Comparison of ENCODE assay signal across 22 cellular contexts in genomic region chr19:1893791-1894190, GRCh38. TPM values are rescaled to one million over a fixed set of nuclear protein-coding genes. Genes with fewer than 3 reads are reported as not detected.
DNase-seq lines count a peak whose midpoint lies in the region; ATAC-seq and TF ChIP-seq lines count a peak whose summit lies in the region.
"Had no signal": no experiment of that assay in that cellular context is flagged by ENCODE, and none has a peak within 500 bp of the region (broad histone marks: within the 10 kb centered on the region; RNA-seq: fewer than 3 reads in every experiment).

No MANE protein-coding gene starts in this region.

- H3K4me1 Mint-ChIP-seq in T-helper 1 cell treated with Interleukin-12 subunit alpha and Interleukin-12 subunit beta and Interleukin-4 antibody, amounts not matched to agents 30 μg/mL and 1 μg/mL, for 36 hours (ENCODE audit: low read depth), result peaks cover 21% of the 10 kb centered on the region
- peaks cover 17 to 21% of the 10 kb centered on the region in 2 donors for H3K4me1 Mint-ChIP-seq in natural killer cell treated with Interleukin-12 subunit alpha and Interleukin-12 subunit beta and Interleukin-15 and Interleukin-18, amount 100 ng/mL, for 72 hours (ENCODE audit: low read depth in 2 of 2)
- H3K4me1 Mint-ChIP-seq in natural killer cell, result peaks cover 12 to 36% of the 10 kb centered on the region in 2 donors
- no peaks in the 10 kb centered on the region for H3K4me1 Mint-ChIP-seq in endodermal cell
- peaks cover 29% of the 10 kb centered on the region for H3K4me1 Mint-ChIP-seq in stimulated activated memory B cell treated with anti-CD40 and anti-IgM and Interleukin-4, amounts not matched to agents 10 μg/mL and 1 μg/mL and 100 μg/mL, for 72 hours

- no peaks in the 10 kb centered on the region for H3K36me3 ChIP-seq in endodermal cell (ENCODE audit: control insufficient read depth, insufficient read depth, low read length)
- H3K36me3 ChIP-seq: ascending aorta, neutrophil, upper lobe of right lung had no signal

- H3K27ac Mint-ChIP-seq in T-helper 1 cell treated with Interleukin-12 subunit alpha and Interleukin-12 subunit beta and Interleukin-4 antibody, amounts not matched to agents 30 μg/mL and 1 μg/mL, for 36 hours, result peak overlapping the region; percentile 26
- H3K27ac Mint-ChIP-seq in natural killer cell treated with Interleukin-12 subunit alpha and Interleukin-12 subunit beta and Interleukin-15 and Interleukin-18, amount 100 ng/mL, for 72 hours, result peak overlapping the region; percentile 69 to 78
- H3K27ac Mint-ChIP-seq in natural killer cell, result peak overlapping the region in 1 of 2 donors; percentile 76
- H3K27ac Mint-ChIP-seq in endodermal cell, result no peak overlapping the region
- H3K27ac Mint-ChIP-seq in stimulated activated memory B cell treated with anti-CD40 and anti-IgM and Interleukin-4, amounts not matched to agents 10 μg/mL and 1 μg/mL and 100 μg/mL, for 72 hours, result peak overlapping the region; percentile 55

- no peaks in the 10 kb centered on the region for H3K36me3 Mint-ChIP-seq in T-helper 1 cell treated with Interleukin-12 subunit alpha and Interleukin-12 subunit beta and Interleukin-4 antibody, amounts not matched to agents 30 μg/mL and 1 μg/mL, for 36 hours (ENCODE audit: low read depth)
- no peaks in the 10 kb centered on the region for H3K36me3 Mint-ChIP-seq in natural killer cell treated with Interleukin-12 subunit alpha and Interleukin-12 subunit beta and Interleukin-15 and Interleukin-18, amount 100 ng/mL, for 72 hours
- H3K36me3 Mint-ChIP-seq in natural killer cell, result no peaks in the 10 kb centered on the region
- no peaks in the 10 kb centered on the region for H3K36me3 Mint-ChIP-seq in endodermal cell (ENCODE audit: low read depth)
- no peaks in the 10 kb centered on the region for H3K36me3 Mint-ChIP-seq in stimulated activated memory B cell treated with anti-CD40 and anti-IgM and Interleukin-4, amounts not matched to agents 10 μg/mL and 1 μg/mL and 100 μg/mL, for 72 hours

- H3K4me3 ChIP-seq in endodermal cell (ENCODE audit: low read length), result no peak overlapping the region
- H3K4me3 ChIP-seq: ascending aorta, GM12878, GM23248, psoas muscle, upper lobe of right lung had no signal

- no peaks in the 10 kb centered on the region for H3K27me3 Mint-ChIP-seq in T-helper 1 cell treated with Interleukin-12 subunit alpha and Interleukin-12 subunit beta and Interleukin-4 antibody, amounts not matched to agents 30 μg/mL and 1 μg/mL, for 36 hours (ENCODE audit: low read depth)
- no peaks in the 10 kb centered on the region for H3K27me3 Mint-ChIP-seq in natural killer cell treated with Interleukin-12 subunit alpha and Interleukin-12 subunit beta and Interleukin-15 and Interleukin-18, amount 100 ng/mL, for 72 hours
- H3K27me3 Mint-ChIP-seq in natural killer cell (ENCODE audit: low read depth in 2 of 2) (no peaks in the 10 kb centered on the region), endodermal cell (ENCODE audit: insufficient read depth) (no peaks in the 10 kb centered on the region)
- no peaks in the 10 kb centered on the region for H3K27me3 Mint-ChIP-seq in stimulated activated memory B cell treated with anti-CD40 and anti-IgM and Interleukin-4, amounts not matched to agents 10 μg/mL and 1 μg/mL and 100 μg/mL, for 72 hours

- intact Hi-C loops in natural killer cell (cut with micrococcal nuclease), result no loop called here

- peak overlapping the region; percentile 40 for H3K4me3 Mint-ChIP-seq in T-helper 1 cell treated with Interleukin-12 subunit alpha and Interleukin-12 subunit beta and Interleukin-4 antibody, amounts not matched to agents 30 μg/mL and 1 μg/mL, for 36 hours
- peak overlapping the region; percentile 44 for H3K4me3 Mint-ChIP-seq in natural killer cell treated with Interleukin-12 subunit alpha and Interleukin-12 subunit beta and Interleukin-15 and Interleukin-18, amount 100 ng/mL, for 72 hours
- H3K4me3 Mint-ChIP-seq in natural killer cell (no peak overlapping the region), endodermal cell (no peak overlapping the region)
- no peak overlapping the region for H3K4me3 Mint-ChIP-seq in stimulated activated memory B cell treated with anti-CD40 and anti-IgM and Interleukin-4, amounts not matched to agents 10 μg/mL and 1 μg/mL and 100 μg/mL, for 72 hours

- H3K9ac ChIP-seq in endodermal cell (ENCODE audit: extremely low read depth, low read length, poor library complexity, severe bottlenecking), result no peak overlapping the region
- H3K9ac ChIP-seq: GM23248 had no signal

- no peak for TF ChIP-seq CTCF in natural killer cell (IDR thresholded peaks at IDR 0.05)
- no peak for TF ChIP-seq CTCF in endodermal cell (conservative IDR thresholded peaks at IDR 0.05)

- 76 to 78% methylated on average over 10 to 14 of the region's 17 CpGs for WGBS in endodermal cell (ENCODE audit: insufficient coverage in 1 of 2, insufficient read length in 1 of 2), 2 experiments

- H3K4me1 ChIP-seq in endodermal cell (ENCODE audit: control insufficient read depth, insufficient read depth, low read length), result no peaks in the 10 kb centered on the region
- H3K4me1 ChIP-seq: ascending aorta, Caco-2 had no signal

- H3K27ac ChIP-seq in endodermal cell (ENCODE audit: low read depth, low read length), result no peak overlapping the region
- H3K27ac ChIP-seq: ascending aorta, GM23248, neutrophil, psoas muscle, upper lobe of right lung had no signal

- no peaks in the 10 kb centered on the region for H3K9me3 Mint-ChIP-seq in T-helper 1 cell treated with Interleukin-12 subunit alpha and Interleukin-12 subunit beta and Interleukin-4 antibody, amounts not matched to agents 30 μg/mL and 1 μg/mL, for 36 hours
- no peaks in the 10 kb centered on the region for H3K9me3 Mint-ChIP-seq in natural killer cell treated with Interleukin-12 subunit alpha and Interleukin-12 subunit beta and Interleukin-15 and Interleukin-18, amount 100 ng/mL, for 72 hours
- H3K9me3 Mint-ChIP-seq in natural killer cell (no peaks in the 10 kb centered on the region), endodermal cell (no peaks in the 10 kb centered on the region)
- H3K9me3 Mint-ChIP-seq in stimulated activated memory B cell treated with anti-CD40 and anti-IgM and Interleukin-4, amounts not matched to agents 10 μg/mL and 1 μg/mL and 100 μg/mL, for 72 hours, result no peaks in the 10 kb centered on the region

- H3K9me3 ChIP-seq in endodermal cell (ENCODE audit: control insufficient read depth, low read length), result no peaks in the 10 kb centered on the region
- H3K9me3 ChIP-seq: ascending aorta, Caco-2, neutrophil, psoas muscle, upper lobe of right lung had no signal

- no peaks in the 10 kb centered on the region for H3K27me3 ChIP-seq in endodermal cell (ENCODE audit: control insufficient read depth, insufficient read depth, low read length, poor library complexity, severe bottlenecking)
- H3K27me3 ChIP-seq: ascending aorta, neutrophil, upper lobe of right lung had no signal

- no peak for ATAC-seq in natural killer cell treated with Interleukin-12 subunit alpha and Interleukin-12 subunit beta and Interleukin-15 and Interleukin-18, amount 100 ng/mL, for 72 hours
- ATAC-seq in natural killer cell, result no peak
- ATAC-seq in stimulated activated memory B cell treated with anti-CD40 and anti-IgM and Interleukin-4, amounts not matched to agents 10 μg/mL and 1 μg/mL and 100 μg/mL, for 72 hours, result no peak
- ATAC-seq: GM12878, PC-3, psoas muscle, Right ventricle myocardium inferior, upper lobe of right lung had no signal

- DNase-seq in T-helper 1 cell (no peak), natural killer cell (no peak), endodermal cell (peak; percentile 56), HK-2 (ENCODE audit: unreplicated experiment) (no peak), epidermal melanocyte (ENCODE audit: insufficient read length, low spot score) (no peak)
- no peak for DNase-seq in natural killer cell treated with Interleukin-12 subunit alpha and Interleukin-12 subunit beta and Interleukin-15 and Interleukin-18, amount 100 ng/mL, for 72 hours (ENCODE audit: low spot score)
- DNase-seq: activated CD4-positive, alpha-beta T cell treated with anti-CD3 and anti-CD28 coated beads for 1 hour; AML-193; Caco-2; GM23248; NCI-H1436; NCI-H2171; NCI-H524; PC-3; psoas muscle; upper lobe of right lung had no signal

RNA-seq across cellular contexts. Expression of gene ABHD17A, which starts 8.5 kb away (rescaled TPM):
- 100 to 1,000 TPM; 127 to 132 TPM for total RNA-seq in natural killer cell treated with Interleukin-12 subunit alpha and Interleukin-12 subunit beta and Interleukin-15 and Interleukin-18, amount 100 ng/mL, for 72 hours
- total RNA-seq in natural killer cell (100 to 1,000 TPM; 554 to 652 (median 608) TPM), endodermal cell (10 to 100 TPM; 50.6 to 52.9 TPM)
- 45.1 TPM for polyA plus RNA-seq in endodermal cell (2013, experiment 1 of 2)
- polyA plus RNA-seq in endodermal cell (2013, experiment 2 of 2), result 45.7 TPM

RNA-seq across cellular contexts. Expression of gene ADAT3, which starts 11.4 kb away (rescaled TPM):
- 10 to 100 TPM in 1 of 2 donors, 1 to 10 TPM in 1; 7.5 to 13.3 TPM for total RNA-seq in natural killer cell treated with Interleukin-12 subunit alpha and Interleukin-12 subunit beta and Interleukin-15 and Interleukin-18, amount 100 ng/mL, for 72 hours
- total RNA-seq in natural killer cell (10 to 100 TPM; 13.0 to 20.9 (median 13.1) TPM), endodermal cell (10 to 100 TPM in 1 of 2 donors, 1 to 10 TPM in 1; 9.9 to 13.8 TPM)
- 4.5 TPM for polyA plus RNA-seq in endodermal cell (2013, experiment 1 of 2)
- polyA plus RNA-seq in endodermal cell (2013, experiment 2 of 2), result 3.1 TPM

RNA-seq across cellular contexts. Expression of gene SCAMP4, which starts 11.4 kb away (rescaled TPM):
- total RNA-seq in natural killer cell treated with Interleukin-12 subunit alpha and Interleukin-12 subunit beta and Interleukin-15 and Interleukin-18, amount 100 ng/mL, for 72 hours, result 10 to 100 TPM; 34.8 to 66.2 TPM
- total RNA-seq in natural killer cell, result 10 to 100 TPM; 43.1 to 53.7 (median 46.9) TPM
- 10 to 100 TPM; 69.6 to 75.3 TPM for total RNA-seq in endodermal cell
- 46.5 TPM for polyA plus RNA-seq in endodermal cell (2013, experiment 1 of 2)
- polyA plus RNA-seq in endodermal cell (2013, experiment 2 of 2), result 42.9 TPM

RNA-seq across cellular contexts. Expression of gene KLF16, which starts 30.4 kb away (rescaled TPM):
- 10 to 100 TPM; 18.0 to 49.8 TPM for total RNA-seq in natural killer cell treated with Interleukin-12 subunit alpha and Interleukin-12 subunit beta and Interleukin-15 and Interleukin-18, amount 100 ng/mL, for 72 hours
- 10 to 100 TPM; 29.1 to 38.4 (median 34.8) TPM for total RNA-seq in natural killer cell
- total RNA-seq in endodermal cell, result 10 to 100 TPM; 39.0 to 42.9 TPM
- 19.2 TPM for polyA plus RNA-seq in endodermal cell (2013, experiment 1 of 2)
- polyA plus RNA-seq in endodermal cell (2013, experiment 2 of 2), result 17.1 TPM

RNA-seq across cellular contexts. Expression of gene REXO1, which starts 45.5 kb away (rescaled TPM):
- total RNA-seq in natural killer cell treated with Interleukin-12 subunit alpha and Interleukin-12 subunit beta and Interleukin-15 and Interleukin-18, amount 100 ng/mL, for 72 hours, result 100 to 1,000 TPM in 1 of 2 donors, 10 to 100 TPM in 1; 69.1 to 103 TPM
- 10 to 100 TPM; 90.7 to 91.7 (median 91.5) TPM for total RNA-seq in natural killer cell
- total RNA-seq in endodermal cell, result 10 to 100 TPM; 51.6 to 56.4 TPM
- 26.5 TPM for polyA plus RNA-seq in endodermal cell (2013, experiment 1 of 2)
- 26.7 TPM for polyA plus RNA-seq in endodermal cell (2013, experiment 2 of 2)

Comparison
In these comparisons a context has a peak if more than half of its experiments do, and no peak if none do; other contexts are left out.
1. H3K4me3 Mint-ChIP-seq: peak in T-helper 1 cell treated with Interleukin-12 subunit alpha and Interleukin-12 subunit beta and Interleukin-4 antibody, amounts not matched to agents 30 μg/mL and 1 μg/mL, for 36 hours (single experiment) and natural killer cell treated with Interleukin-12 subunit alpha and Interleukin-12 subunit beta and Interleukin-15 and Interleukin-18, amount 100 ng/mL, for 72 hours (single experiment); none in natural killer cell (single experiment), endodermal cell (single experiment) and stimulated activated memory B cell treated with anti-CD40 and anti-IgM and Interleukin-4, amounts not matched to agents 10 μg/mL and 1 μg/mL and 100 μg/mL, for 72 hours (single experiment).
2. RNA of gene ABHD17A, which starts 8.5 kb away (total RNA-seq): 554 to 652 TPM in natural killer cell; 127 to 132 TPM in natural killer cell treated with Interleukin-12 subunit alpha and Interleukin-12 subunit beta and Interleukin-15 and Interleukin-18, amount 100 ng/mL, for 72 hours and 50.6 to 52.9 TPM in endodermal cell; every median in the first group is over 4 times any median in the second.